ENCODE assay signal across 26 cellular contexts in genomic region chr19:38464421-38465082, GRCh38. TPM values are rescaled to one million over a fixed set of nuclear protein-coding genes. Genes with fewer than 3 reads are reported as not detected.
"Had no signal": no experiment of that assay in that cellular context is flagged by ENCODE, and none has a peak within 500 bp of the region (broad histone marks: within the 10 kb centered on the region; RNA-seq: fewer than 3 reads in every experiment).

No MANE protein-coding gene starts in this region.

- H3K4me3 ChIP-seq: MG63, SK-N-MC had no signal

- DNase-seq: activated CD4-positive, alpha-beta T cell treated with anti-CD3 and anti-CD28 coated beads for 36 hours; activated CD8-positive, alpha-beta memory T cell treated with anti-CD3 and anti-CD28 coated beads, Interleukin-2, amount 10 ng/mL, durations not matched to agents 7 days and 5 days; activated effector memory CD4-positive, alpha-beta T cell treated with anti-CD3 and anti-CD28 coated beads, Interleukin-2, amount 50 U/mL, for 16 hours; activated naive CD4-positive, alpha-beta T cell treated with Interleukin-2 at 50 U/mL for 16 hours; activated naive CD8-positive, alpha-beta T cell treated with anti-CD3 and anti-CD28 coated beads for 36 hours; activated T-cell treated with anti-CD3 and anti-CD28 coated beads, Interleukin-2, amount 50 U/mL, for 4 hours; anterior cingulate cortex; cerebellar nuclear complex; MG63; MV-4-11; NCI-H1092 treated with DMSO at 0.1 percent for 48 hours; NCI-H1417 treated with DMSO at 0.1 percent for 48 hours; NCI-H1694 treated with DMSO at 0.1 percent for 48 hours; NCI-H2029 treated with DMSO at 0.1 percent for 48 hours; NCI-H345; NCI-H510A; NCI-H526 treated with DMSO at 0.1 percent for 48 hours; NCI-H82; T-cell; T-helper 2 cell; T1000 had no signal

- H3K27me3 Mint-ChIP-seq: activated CD8-positive, alpha-beta memory T cell treated with anti-CD3 and anti-CD28 coated beads, Interleukin-2, amount 10 ng/mL, durations not matched to agents 7 days and 5 days had no signal

- H3K4me3 Mint-ChIP-seq: activated CD4-positive, alpha-beta T cell treated with anti-CD3 and anti-CD28 coated beads for 36 hours; activated CD8-positive, alpha-beta memory T cell treated with anti-CD3 and anti-CD28 coated beads, Interleukin-2, amount 10 ng/mL, durations not matched to agents 7 days and 5 days; activated naive CD8-positive, alpha-beta T cell treated with anti-CD3 and anti-CD28 coated beads for 36 hours; activated T-cell treated with anti-CD3 and anti-CD28 coated beads, Interleukin-2, amount 50 U/mL, for 4 hours; T-cell had no signal

- H3K9me3 ChIP-seq: MG63 had no signal

- FAIRE-seq: colon had no signal

- H3K36me3 ChIP-seq: MG63 had no signal

- H3K27ac ChIP-seq: SK-N-MC, VCaP had no signal

- H3K36me3 Mint-ChIP-seq: activated CD8-positive, alpha-beta memory T cell treated with anti-CD3 and anti-CD28 coated beads, Interleukin-2, amount 10 ng/mL, durations not matched to agents 7 days and 5 days; activated naive CD8-positive, alpha-beta T cell treated with anti-CD3 and anti-CD28 coated beads for 36 hours; T-cell had no signal

- ATAC-seq: activated CD4-positive, alpha-beta T cell treated with anti-CD3 and anti-CD28 coated beads for 36 hours; activated CD8-positive, alpha-beta memory T cell treated with anti-CD3 and anti-CD28 coated beads, Interleukin-2, amount 10 ng/mL, durations not matched to agents 7 days and 5 days; activated T-cell treated with anti-CD3 and anti-CD28 coated beads, Interleukin-2, amount 50 U/mL, for 4 hours; T-cell had no signal

- H3K4me1 Mint-ChIP-seq: activated CD4-positive, alpha-beta T cell treated with anti-CD3 and anti-CD28 coated beads for 36 hours; activated CD8-positive, alpha-beta memory T cell treated with anti-CD3 and anti-CD28 coated beads, Interleukin-2, amount 10 ng/mL, durations not matched to agents 7 days and 5 days; activated naive CD8-positive, alpha-beta T cell treated with anti-CD3 and anti-CD28 coated beads for 36 hours; T-cell had no signal

- H3K27ac Mint-ChIP-seq: activated CD4-positive, alpha-beta T cell treated with anti-CD3 and anti-CD28 coated beads for 36 hours; activated CD8-positive, alpha-beta memory T cell treated with anti-CD3 and anti-CD28 coated beads, Interleukin-2, amount 10 ng/mL, durations not matched to agents 7 days and 5 days; activated naive CD8-positive, alpha-beta T cell treated with anti-CD3 and anti-CD28 coated beads for 36 hours; T-cell had no signal

- H3K9me3 Mint-ChIP-seq: activated T-cell treated with anti-CD3 and anti-CD28 coated beads, Interleukin-2, amount 50 U/mL, for 4 hours; T-cell had no signal

RNA-seq across cellular contexts. Expression of gene RYR1, which starts 31.1 kb away (rescaled TPM):
- total RNA-seq: RPMI7951 had no signal

RNA-seq across cellular contexts. Expression of gene RASGRP4, which starts 38.5 kb away (rescaled TPM):
- total RNA-seq: OCI-LY7, RPMI7951 had no signal
